ENCODE assay signal across 10 cellular contexts in genomic region chrX:75784689-75785491, GRCh38. TPM values are rescaled to one million over a fixed set of nuclear protein-coding genes. Genes with fewer than 3 reads are reported as not detected.
DNase-seq lines count a peak whose midpoint lies in the region; ATAC-seq and TF ChIP-seq lines count a peak whose summit lies in the region.
"Had no signal": no experiment of that assay in that cellular context is flagged by ENCODE, and none has a peak within 500 bp of the region (broad histone marks: within the 10 kb centered on the region; RNA-seq: fewer than 3 reads in every experiment).

Gene MAGEE2, minus strand, starts transcription at chrX:75785254. Its CDS starts 203 bp downstream, at chrX:75785051.

- intact Hi-C loops in CD4-positive, alpha-beta T cell (cut with DNase I, micrococcal nuclease), result no loop called here
- intact Hi-C loops in dorsolateral prefrontal cortex (cut with DNase I), result no loop called here

- H3K27ac Mint-ChIP-seq in CD4-positive, alpha-beta T cell, result no peak within 1 kb of the TSS
- H3K27ac Mint-ChIP-seq in T-helper 17 cell, result peak within 1 kb of the TSS; percentile 47

- peak within 1 kb of the TSS; percentile 79 for H3K4me3 Mint-ChIP-seq in CD4-positive, alpha-beta T cell
- H3K4me3 Mint-ChIP-seq in T-helper 17 cell, result peak within 1 kb of the TSS; percentile 86

- CTCF ChIA-PET in CD4-positive, alpha-beta T cell (lab: Charles Lee), result no interaction called here

- H3K27me3 ChIP-seq in CD4-positive, alpha-beta T cell (ENCODE audit: control insufficient read depth, insufficient read depth, low read length), result no peaks in the 10 kb centered on the region
- H3K27me3 ChIP-seq in dorsolateral prefrontal cortex, result peaks cover 0 to 40% (median 10%) of the 10 kb centered on the region in 45 donors
- H3K27me3 ChIP-seq: hepatocyte, MG63 had no signal

- ATAC-seq in CD4-positive, alpha-beta T cell (ENCODE audit: poor library complexity), result no peak
- ATAC-seq in T-helper 17 cell, result peak; percentile 25

- no peaks in the 10 kb centered on the region for H3K9me3 ChIP-seq in CD4-positive, alpha-beta T cell (ENCODE audit: control insufficient read depth, low read length)
- no peaks in the 10 kb centered on the region for H3K9me3 ChIP-seq in T-helper 17 cell (ENCODE audit: control insufficient read depth, low read length, poor library complexity, severe bottlenecking)
- H3K9me3 ChIP-seq: MG63 had no signal

- peak within 1 kb of the TSS; percentile 4 to 63 (median 45) for H3K4me3 ChIP-seq in dorsolateral prefrontal cortex
- H3K4me3 ChIP-seq: hepatocyte, MG63 had no signal

- peak in 2 of 10 experiments; percentile 1 to 5 for DNase-seq in CD4-positive, alpha-beta T cell
- DNase-seq in T-helper 17 cell, result no peak
- DNase-seq in dorsolateral prefrontal cortex, result peak in 9 of 10 donors; percentile 21 to 55 (median 29)
- peak; percentile 26 for DNase-seq in pons (ENCODE audit: low spot score)
- DNase-seq in T1000 (lab: John Stamatoyannopoulos, UW), result no peak
- no peak for DNase-seq in NCI-H446 (lab: John Stamatoyannopoulos, UW)
- no peak for DNase-seq in HCEC 1CT
- DNase-seq in SHP77 (lab: John Stamatoyannopoulos, UW), result no peak
- DNase-seq: MG63 had no signal

- H3K36me3 Mint-ChIP-seq in CD4-positive, alpha-beta T cell (ENCODE audit: low read depth), result no peaks in the 10 kb centered on the region
- no peaks in the 10 kb centered on the region for H3K36me3 Mint-ChIP-seq in T-helper 17 cell (ENCODE audit: low read depth)

- no peak for TF ChIP-seq CTCF in CD4-positive, alpha-beta T cell (IDR thresholded peaks at IDR 0.05)
- no peak for TF ChIP-seq CTCF in dorsolateral prefrontal cortex (IDR thresholded peaks at IDR 0.05 in 54 of 56, conservative IDR thresholded peaks at IDR 0.05 in 2 of 56; ENCODE audit: low read depth in 1 of 56, partially characterized antibody in 56 of 56)

- no peaks in the 10 kb centered on the region for H3K4me1 Mint-ChIP-seq in CD4-positive, alpha-beta T cell (ENCODE audit: low read depth)
- peaks cover 5% of the 10 kb centered on the region for H3K4me1 Mint-ChIP-seq in T-helper 17 cell

- POLR2A ChIA-PET in CD4-positive, alpha-beta T cell (lab: Charles Lee), result no interaction called here

- no peak within 1 kb of the TSS for H3K27ac ChIP-seq in CD4-positive, alpha-beta T cell (ENCODE audit: low read depth, low read length)
- peak within 1 kb of the TSS in 19 of 59 donors; percentile 5 to 79 (median 27) for H3K27ac ChIP-seq in dorsolateral prefrontal cortex
- H3K27ac ChIP-seq: hepatocyte had no signal

- H3K27me3 Mint-ChIP-seq in CD4-positive, alpha-beta T cell, result peaks cover 5% of the 10 kb centered on the region
- peaks cover 18% of the 10 kb centered on the region for H3K27me3 Mint-ChIP-seq in T-helper 17 cell

- H3K9me3 Mint-ChIP-seq in CD4-positive, alpha-beta T cell, result no peaks in the 10 kb centered on the region

RNA-seq across cellular contexts. Expression of gene MAGEE2, which starts in this region (rescaled TPM):
- not detected for total RNA-seq in CD4-positive, alpha-beta T cell
- total RNA-seq in T-helper 17 cell, result not detected
- total RNA-seq in dorsolateral prefrontal cortex, result 1 to 10 TPM; 1.8 to 9.6 (median 5.0) TPM
- total RNA-seq: hepatocyte had no signal

Comparison
In these comparisons a context has a peak if more than half of its experiments do, and no peak if none do; other contexts are left out.
1. Peak in ATAC-seq in T-helper 17 cell; RNA of the gene not detected or under 1 TPM.
2. DNase-seq: peak in dorsolateral prefrontal cortex (9 of 10) and pons (single experiment); none in T-helper 17 cell (0 of 3), T1000 (single experiment), NCI-H446 (0 of 2), HCEC 1CT (single experiment) and SHP77 (0 of 2).